28 cellular contexts compared by ENCODE assay signal in the genomic region with DNA sequence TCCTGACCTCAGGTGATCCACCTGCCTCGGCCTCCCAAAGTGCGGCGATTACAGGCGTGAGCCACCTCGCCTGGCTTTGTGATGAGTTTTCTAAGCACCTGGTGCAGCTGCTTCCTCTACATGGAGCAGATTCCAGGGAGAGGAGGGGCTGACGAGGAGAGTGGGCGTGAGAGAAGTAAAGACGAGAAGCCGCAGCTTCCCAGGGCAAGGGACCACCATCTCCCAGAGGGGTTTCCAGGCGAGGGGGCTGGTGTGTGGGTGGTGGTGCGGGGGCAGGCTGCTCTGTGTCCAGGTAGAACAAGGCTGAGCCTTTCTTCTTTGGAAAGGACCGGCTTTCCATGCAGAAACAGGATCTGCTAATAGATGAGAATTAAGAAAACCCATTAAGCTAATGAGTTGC.
"Had no signal": no experiment of that assay in that cellular context is flagged by ENCODE, and none has a peak within 500 bp of the region (broad histone marks: within the 10 kb centered on the region; RNA-seq: fewer than 3 reads in every experiment).

No MANE protein-coding gene starts in this region.

- H3K36me3 Mint-ChIP-seq: activated CD8-positive, alpha-beta memory T cell treated with anti-CD3 and anti-CD28 coated beads, Interleukin-2, amount 10 ng/mL, durations not matched to agents 7 days and 5 days; activated naive CD4-positive, alpha-beta T cell treated with anti-CD3 and anti-CD28 coated beads, Interleukin-2, amount 50 U/mL, for 72 hours had no signal

- H3K4me1 Mint-ChIP-seq: activated CD8-positive, alpha-beta memory T cell treated with anti-CD3 and anti-CD28 coated beads, Interleukin-2, amount 10 ng/mL, durations not matched to agents 7 days and 5 days; activated naive CD8-positive, alpha-beta T cell treated with anti-CD3 and anti-CD28 coated beads, Interleukin-2, amount 50 U/mL, for 24 hours; central memory CD8-positive, alpha-beta T cell had no signal

- H3K4me2 ChIP-seq: SK-N-SH had no signal

- H3K27ac ChIP-seq: ascending aorta, body of pancreas, Peyer's patch, RWPE1, SJCRH30 had no signal

- H3K36me3 ChIP-seq: ascending aorta, Peyer's patch, SJCRH30 had no signal

- H3K9me3 ChIP-seq: ascending aorta, body of pancreas, Peyer's patch, SJCRH30, SK-N-SH had no signal

- H3K27ac Mint-ChIP-seq: activated CD8-positive, alpha-beta memory T cell treated with anti-CD3 and anti-CD28 coated beads, Interleukin-2, amount 10 ng/mL, durations not matched to agents 7 days and 5 days; activated CD8-positive, alpha-beta T cell treated with anti-CD3 and anti-CD28 coated beads, Interleukin-2, amount 10 ng/mL, durations not matched to agents 7 days and 5 days; activated naive CD4-positive, alpha-beta T cell treated with anti-CD3 and anti-CD28 coated beads, Interleukin-2, amount 50 U/mL, for 72 hours; activated naive CD8-positive, alpha-beta T cell treated with anti-CD3 and anti-CD28 coated beads, Interleukin-2, amount 50 U/mL, for 24 hours had no signal

- H3K4me3 Mint-ChIP-seq: activated CD8-positive, alpha-beta memory T cell treated with anti-CD3 and anti-CD28 coated beads, Interleukin-2, amount 10 ng/mL, durations not matched to agents 7 days and 5 days; activated CD8-positive, alpha-beta T cell treated with anti-CD3 and anti-CD28 coated beads, Interleukin-2, amount 10 ng/mL, durations not matched to agents 7 days and 5 days; activated naive CD8-positive, alpha-beta T cell treated with anti-CD3 and anti-CD28 coated beads, Interleukin-2, amount 50 U/mL, for 24 hours; activated T-cell treated with anti-CD3 and anti-CD28 coated beads, Interleukin-2, amount 50 U/mL, for 4 hours; central memory CD8-positive, alpha-beta T cell had no signal

- DNase-seq: activated CD4-positive, alpha-beta T cell treated with anti-CD3 and anti-CD28 coated beads for 48 hours; activated CD4-positive, alpha-beta T cell treated with anti-CD3 and anti-CD28 coated beads, Interleukin-2, amount 50 U/mL, for 4 hours; activated CD8-positive, alpha-beta memory T cell treated with anti-CD3 and anti-CD28 coated beads, Interleukin-2, amount 10 ng/mL, durations not matched to agents 7 days and 5 days; activated CD8-positive, alpha-beta T cell treated with anti-CD3 and anti-CD28 coated beads, Interleukin-2, amount 10 ng/mL, durations not matched to agents 7 days and 5 days; activated effector memory CD4-positive, alpha-beta T cell treated with anti-CD3 and anti-CD28 coated beads, Interleukin-2, amount 50 U/mL, for 16 hours; activated naive CD4-positive, alpha-beta T cell treated with Interleukin-2 at 50 U/mL for 16 hours; activated naive CD8-positive, alpha-beta T cell treated with anti-CD3 and anti-CD28 coated beads, Interleukin-2, amount 50 U/mL, for 24 hours; activated T-cell treated with anti-CD3 and anti-CD28 coated beads, Interleukin-2, amount 50 U/mL, for 4 hours; amniotic stem cell; body of pancreas; Kasumi-1; NCI-H1105 treated with DMSO at 0.1 percent for 48 hours; NCI-H1436 treated with DMSO at 0.1 percent for 48 hours; NCI-H187; NCI-H2081 treated with DMSO at 0.1 percent for 48 hours; NCI-H2171 treated with DMSO at 0.1 percent for 48 hours; NCI-H226; NCI-H526; Peyer's patch; Right ventricle myocardium superior; SJCRH30; SK-N-SH; T-helper 1 cell had no signal

- ATAC-seq: activated CD4-positive, CD25-positive, alpha-beta regulatory T cell treated with anti-CD3 and anti-CD28 coated beads, Interleukin-2, amount 50 U/mL, for 24 hours; activated CD8-positive, alpha-beta memory T cell treated with anti-CD3 and anti-CD28 coated beads, Interleukin-2, amount 10 ng/mL, durations not matched to agents 7 days and 5 days; activated CD8-positive, alpha-beta T cell treated with anti-CD3 and anti-CD28 coated beads, Interleukin-2, amount 10 ng/mL, durations not matched to agents 7 days and 5 days; activated naive CD4-positive, alpha-beta T cell treated with anti-CD3 and anti-CD28 coated beads, Interleukin-2, amount 50 U/mL, for 72 hours; activated naive CD8-positive, alpha-beta T cell treated with anti-CD3 and anti-CD28 coated beads, Interleukin-2, amount 50 U/mL, for 24 hours; activated T-cell treated with anti-CD3 and anti-CD28 coated beads, Interleukin-2, amount 50 U/mL, for 4 hours; body of pancreas had no signal

- H3K4me3 ChIP-seq: ascending aorta, body of pancreas, Peyer's patch, SJCRH30 had no signal

- H3K9me3 Mint-ChIP-seq: activated naive CD4-positive, alpha-beta T cell treated with anti-CD3 and anti-CD28 coated beads, Interleukin-2, amount 50 U/mL, for 72 hours; activated naive CD8-positive, alpha-beta T cell treated with anti-CD3 and anti-CD28 coated beads, Interleukin-2, amount 50 U/mL, for 24 hours; activated T-cell treated with anti-CD3 and anti-CD28 coated beads, Interleukin-2, amount 50 U/mL, for 4 hours; central memory CD8-positive, alpha-beta T cell had no signal

- H3K9ac ChIP-seq: SK-N-SH had no signal

- H3K27me3 ChIP-seq: ascending aorta, body of pancreas, Peyer's patch had no signal

- H3K4me1 ChIP-seq: ascending aorta, body of pancreas, SJCRH30 had no signal
